ENCODE assay signal across 21 cellular contexts in the genomic region with DNA sequence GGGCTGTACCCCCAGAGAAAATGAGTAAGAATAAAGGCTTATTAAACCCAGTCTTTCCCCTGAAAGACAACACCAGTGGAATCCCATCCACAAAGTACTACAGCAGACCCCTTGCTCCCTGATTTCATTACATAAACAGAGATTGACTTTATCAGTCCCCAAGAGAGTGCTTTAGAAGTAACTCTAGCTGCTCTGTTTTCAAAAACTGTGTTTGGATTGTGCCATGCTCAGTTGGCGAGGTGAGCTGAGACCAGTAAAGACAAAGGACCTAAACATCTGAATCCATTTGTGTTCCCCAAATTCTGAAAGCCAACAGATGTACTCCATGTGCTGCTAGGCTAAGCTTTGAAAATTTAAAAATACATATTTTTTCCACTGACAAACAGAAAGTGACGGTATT.
"Had no signal": no experiment of that assay in that cellular context is flagged by ENCODE, and none has a peak within 500 bp of the region (broad histone marks: within the 10 kb centered on the region; RNA-seq: fewer than 3 reads in every experiment).

No MANE protein-coding gene starts in this region.

- DNase-seq: activated CD4-positive, alpha-beta memory T cell treated with anti-CD3 and anti-CD28 coated beads for 36 hours; activated CD4-positive, alpha-beta T cell treated with anti-CD3 and anti-CD28 coated beads for 36 hours; activated CD8-positive, alpha-beta memory T cell treated with anti-CD3 and anti-CD28 coated beads, Interleukin-2, amount 10 ng/mL, durations not matched to agents 7 days and 5 days; activated naive CD4-positive, alpha-beta T cell; activated naive CD8-positive, alpha-beta T cell treated with anti-CD3 and anti-CD28 coated beads, Interleukin-2, amount 10 ng/mL, durations not matched to agents 7 days and 5 days; body of pancreas; central memory CD4-positive, alpha-beta T cell; dorsolateral prefrontal cortex; left lung; mammary epithelial cell; stimulated activated CD4-positive, alpha-beta T cell treated with anti-CD3 and anti-CD28 coated beads, Interleukin-4, amount 100 ng/mL, for 1 hour; T-cell had no signal

- H3K9ac ChIP-seq: neural progenitor cell had no signal

- H3K4me3 ChIP-seq: body of pancreas, dorsolateral prefrontal cortex, left lung, neural progenitor cell, prostate gland, right atrium auricular region, skin epidermis had no signal

- H3K4me2 ChIP-seq: neural progenitor cell had no signal

- FAIRE-seq: colon, frontal cortex, keratinocyte had no signal

- ATAC-seq: activated CD4-positive, alpha-beta T cell treated with anti-CD3 and anti-CD28 coated beads for 36 hours; activated CD8-positive, alpha-beta memory T cell treated with anti-CD3 and anti-CD28 coated beads, Interleukin-2, amount 10 ng/mL, durations not matched to agents 7 days and 5 days; activated T-helper 17 cell treated with anti-CD3 and anti-CD28 coated beads, Interleukin-2, amount 50 U/mL, for 72 hours; body of pancreas; left lung; T-cell; WTC11 had no signal

- H3K4me1 ChIP-seq: body of pancreas, left lung, prostate gland had no signal

- H2AFZ ChIP-seq: neural progenitor cell had no signal

- H3K9me3 ChIP-seq: body of pancreas, left lung, prostate gland, right atrium auricular region had no signal

- H3K27me3 ChIP-seq: body of pancreas, dorsolateral prefrontal cortex, left lung, neural progenitor cell, right atrium auricular region had no signal

- H3K36me3 ChIP-seq: neural progenitor cell, prostate gland, right atrium auricular region had no signal

- H3K27ac ChIP-seq: body of pancreas, dorsolateral prefrontal cortex, left lung, neural progenitor cell, prostate gland, right atrium auricular region had no signal
